18 cellular contexts compared by ENCODE assay signal in the genomic region with DNA sequence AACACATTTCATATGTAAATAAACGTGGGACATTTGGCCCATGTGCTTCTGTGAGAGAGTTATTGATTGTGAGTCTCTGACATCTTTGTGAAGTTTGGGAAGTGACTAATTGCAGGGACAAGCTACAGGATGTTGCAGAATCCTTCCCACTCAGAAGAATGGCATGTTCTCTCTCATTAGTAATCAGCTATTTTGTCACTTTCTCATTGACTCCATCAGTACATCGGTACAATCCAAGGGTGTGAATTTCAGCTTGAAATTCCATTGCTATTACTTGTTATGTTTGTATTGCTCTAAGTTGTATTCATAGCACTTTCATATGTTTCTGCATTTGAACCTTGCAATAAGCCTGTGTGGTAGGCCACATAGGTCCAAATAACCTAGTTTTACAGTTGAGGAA.
A peak's percentile ranks its signal among the peaks of the same experiment; 100 is the strongest.
DNase-seq lines count a peak whose midpoint lies in the region; ATAC-seq, FAIRE-seq and TF ChIP-seq lines count a peak whose summit lies in the region.
"Had no signal": no experiment of that assay in that cellular context is flagged by ENCODE, and none has a peak within 500 bp of the region (broad histone marks: within the 10 kb centered on the region; RNA-seq: fewer than 3 reads in every experiment).

No MANE protein-coding gene starts in this region.

- no peak for ATAC-seq in activated CD8-positive, alpha-beta T cell treated with anti-CD3 and anti-CD28 coated beads for 36 hours
- ATAC-seq: naive thymus-derived CD4-positive, alpha-beta T cell had no signal

- in situ Hi-C loops in astrocyte of the spinal cord (cut with HindIII; ENCODE audit: low sequenced_read_pairs): no loop called here

- H3K27me3 ChIP-seq in CD4-positive, alpha-beta memory T cell (ENCODE audit: insufficient read depth, low read length): no peaks in the 10 kb centered on the region
- H3K27me3 ChIP-seq: tibial nerve had no signal

- intact Hi-C loops in CD4-positive, alpha-beta memory T cell (cut with micrococcal nuclease): no loop called here
- intact Hi-C loops in activated CD8-positive, alpha-beta T cell treated with anti-CD3 and anti-CD28 coated beads for 36 hours (cut with micrococcal nuclease): no loop called here

- POLR2A ChIA-PET in CD4-positive, alpha-beta memory T cell (lab: Charles Lee; ENCODE audit: partially characterized antibody): no interaction called here
- POLR2A ChIA-PET in activated CD8-positive, alpha-beta T cell treated with anti-CD3 and anti-CD28 coated beads for 36 hours (lab: Charles Lee): no interaction called here

- peaks cover 0 to 9% (median 7%) of the 10 kb centered on the region in 4 donors for H3K4me1 Mint-ChIP-seq in CD4-positive, alpha-beta memory T cell
- H3K4me1 Mint-ChIP-seq in activated CD8-positive, alpha-beta T cell treated with anti-CD3 and anti-CD28 coated beads for 36 hours (ENCODE audit: low read depth): no peaks in the 10 kb centered on the region

- no peaks in the 10 kb centered on the region for H3K36me3 Mint-ChIP-seq in CD4-positive, alpha-beta memory T cell
- no peaks in the 10 kb centered on the region for H3K36me3 Mint-ChIP-seq in activated CD8-positive, alpha-beta T cell treated with anti-CD3 and anti-CD28 coated beads for 36 hours (ENCODE audit: low read depth)

- TF ChIP-seq CTCF in astrocyte of the spinal cord (IDR thresholded peaks at IDR 0.05; ENCODE audit: low read depth, low read length): no peak
- TF ChIP-seq CTCF in activated CD8-positive, alpha-beta T cell treated with anti-CD3 and anti-CD28 coated beads for 36 hours (IDR thresholded peaks at IDR 0.05): no peak

- no peaks in the 10 kb centered on the region for H3K36me3 ChIP-seq in CD4-positive, alpha-beta memory T cell (ENCODE audit: insufficient read depth, low read length)
- H3K36me3 ChIP-seq: tibial nerve had no signal

- FAIRE-seq in frontal cortex (lab: Jason Lieb, UNC): no peak
- FAIRE-seq: A204.1, endometrium had no signal

- H3K27ac Mint-ChIP-seq in CD4-positive, alpha-beta memory T cell: no peak overlapping the region
- no peak overlapping the region for H3K27ac Mint-ChIP-seq in activated CD8-positive, alpha-beta T cell treated with anti-CD3 and anti-CD28 coated beads for 36 hours
- H3K27ac Mint-ChIP-seq: naive thymus-derived CD4-positive, alpha-beta T cell had no signal

- no peaks in the 10 kb centered on the region for H3K9me3 ChIP-seq in CD4-positive, alpha-beta memory T cell (ENCODE audit: control insufficient read depth in 1 of 2, low read length in 2 of 2)

- CTCF ChIA-PET in CD4-positive, alpha-beta memory T cell (lab: Charles Lee; ENCODE audit: partially characterized antibody): interaction anchor here (1.9 kb wide), 1 partner anchor 26 kb away, joined by 4 read pairs; no protein-coding TSS in a partner anchor
- CTCF ChIA-PET in activated CD8-positive, alpha-beta T cell treated with anti-CD3 and anti-CD28 coated beads for 36 hours (lab: Charles Lee): interaction anchor here (1.0 to 1.5 kb wide), 2 partner anchors 17 to 26 kb away, joined by 4 to 5 read pairs; no protein-coding TSS in a partner anchor

- H3K27me3 Mint-ChIP-seq in CD4-positive, alpha-beta memory T cell: peaks cover 0 to 6% of the 10 kb centered on the region in 2 donors
- peaks cover 8% of the 10 kb centered on the region for H3K27me3 Mint-ChIP-seq in activated CD8-positive, alpha-beta T cell treated with anti-CD3 and anti-CD28 coated beads for 36 hours

- H3K4me1 ChIP-seq in CD4-positive, alpha-beta memory T cell (ENCODE audit: insufficient read depth, low read length): no peaks in the 10 kb centered on the region
- H3K4me1 ChIP-seq: tibial nerve had no signal

- H3K27ac ChIP-seq in CD4-positive, alpha-beta memory T cell (ENCODE audit: low read depth, low read length): no peak overlapping the region
- H3K27ac ChIP-seq: skin epidermis, tibial nerve had no signal

- H3K4me3 ChIP-seq in astrocyte of the spinal cord (ENCODE audit: low read depth, low read length): no peak overlapping the region
- no peak overlapping the region for H3K4me3 ChIP-seq in CD4-positive, alpha-beta memory T cell (ENCODE audit: low read length in 2 of 2)
- H3K4me3 ChIP-seq: skin epidermis, tibial nerve had no signal

- peaks cover 0 to 41% (median 26%) of the 10 kb centered on the region in 8 donors for H3K9me3 Mint-ChIP-seq in CD4-positive, alpha-beta memory T cell
- H3K9me3 Mint-ChIP-seq in activated CD8-positive, alpha-beta T cell treated with anti-CD3 and anti-CD28 coated beads for 36 hours: peaks cover 28% of the 10 kb centered on the region

- no peak overlapping the region for H3K4me3 Mint-ChIP-seq in CD4-positive, alpha-beta memory T cell
- no peak overlapping the region for H3K4me3 Mint-ChIP-seq in activated CD8-positive, alpha-beta T cell treated with anti-CD3 and anti-CD28 coated beads for 36 hours
- H3K4me3 Mint-ChIP-seq: naive thymus-derived CD4-positive, alpha-beta T cell had no signal

- DNase-seq in A172 (ENCODE audit: low spot score) (peak; percentile 98), HK-2 (ENCODE audit: unreplicated experiment) (peak; percentile 13), astrocyte of the spinal cord (ENCODE audit: low read depth, low spot score) (peak; percentile 84), glomerular visceral epithelial cell (ENCODE audit: extremely low spot score) (peak; percentile 60), NCI-H1417 (lab: John Stamatoyannopoulos, UW) (no peak), frontal cortex (ENCODE audit: low spot score in 2 of 2) (no peak)
- no peak for DNase-seq in CD4-positive, alpha-beta memory T cell
- no peak for DNase-seq in activated CD8-positive, alpha-beta T cell treated with anti-CD3 and anti-CD28 coated beads for 36 hours
- DNase-seq: activated CD4-positive, alpha-beta T cell treated with anti-CD3 and anti-CD28 coated beads for 1 hour; activated T-cell treated with anti-CD3 and anti-CD28 coated beads, Interleukin-2, amount 50 U/mL, for 1 hour; anterior cingulate cortex; KG1; naive thymus-derived CD4-positive, alpha-beta T cell; NCI-H2081 had no signal

Comparison
In these comparisons a context has a peak if more than half of its experiments do, and no peak if none do; other contexts are left out.
1. DNase-seq: peak in A172 (single experiment), HK-2 (single experiment), astrocyte of the spinal cord (single experiment) and glomerular visceral epithelial cell (single experiment); none in CD4-positive, alpha-beta memory T cell (0 of 5), NCI-H1417 (0 of 3), activated CD8-positive, alpha-beta T cell treated with anti-CD3 and anti-CD28 coated beads for 36 hours (single experiment) and frontal cortex (0 of 2).